In genomic region chr1:85629532-85629920, GRCh38 we compare ENCODE assay signal across 1 cellular context.
TF ChIP-seq lines count a peak whose summit lies in the region.

No MANE protein-coding gene starts in this region.

TF ChIP-seq in HepG2, 621 proteins besides CTCF, POLR2A, EP300 and RAD21 (continued from another document and continues in another):
- TF ChIP-seq, protein P1, sequence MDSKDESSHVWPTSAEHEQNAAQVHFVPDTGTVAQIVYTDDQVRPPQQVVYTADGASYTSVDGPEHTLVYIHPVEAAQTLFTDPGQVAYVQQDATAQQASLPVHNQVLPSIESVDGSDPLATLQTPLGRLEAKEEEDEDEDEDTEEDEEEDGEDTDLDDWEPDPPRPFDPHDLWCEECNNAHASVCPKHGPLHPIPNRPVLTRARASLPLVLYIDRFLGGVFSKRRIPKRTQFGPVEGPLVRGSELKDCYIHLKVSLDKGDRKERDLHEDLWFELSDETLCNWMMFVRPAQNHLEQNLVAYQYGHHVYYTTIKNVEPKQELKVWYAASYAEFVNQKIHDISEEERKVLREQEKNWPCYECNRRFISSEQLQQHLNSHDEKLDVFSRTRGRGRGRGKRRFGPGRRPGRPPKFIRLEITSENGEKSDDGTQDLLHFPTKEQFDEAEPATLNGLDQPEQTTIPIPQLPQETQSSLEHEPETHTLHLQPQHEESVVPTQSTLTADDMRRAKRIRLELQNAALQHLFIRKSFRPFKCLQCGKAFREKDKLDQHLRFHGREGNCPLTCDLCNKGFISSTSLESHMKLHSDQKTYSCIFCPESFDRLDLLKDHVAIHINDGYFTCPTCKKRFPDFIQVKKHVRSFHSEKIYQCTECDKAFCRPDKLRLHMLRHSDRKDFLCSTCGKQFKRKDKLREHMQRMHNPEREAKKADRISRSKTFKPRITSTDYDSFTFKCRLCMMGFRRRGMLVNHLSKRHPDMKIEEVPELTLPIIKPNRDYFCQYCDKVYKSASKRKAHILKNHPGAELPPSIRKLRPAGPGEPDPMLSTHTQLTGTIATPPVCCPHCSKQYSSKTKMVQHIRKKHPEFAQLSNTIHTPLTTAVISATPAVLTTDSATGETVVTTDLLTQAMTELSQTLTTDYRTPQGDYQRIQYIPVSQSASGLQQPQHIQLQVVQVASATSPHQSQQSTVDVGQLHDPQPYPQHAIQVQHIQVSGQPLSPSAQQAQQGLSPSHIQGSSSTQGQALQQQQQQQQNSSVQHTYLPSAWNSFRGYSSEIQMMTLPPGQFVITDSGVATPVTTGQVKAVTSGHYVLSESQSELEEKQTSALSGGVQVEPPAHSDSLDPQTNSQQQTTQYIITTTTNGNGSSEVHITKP (CRISPR knock-in tag; IDR thresholded peaks at IDR 0.05; ENCODE audit: low read depth): no peak
- TF ChIP-seq ZNF660 (CRISPR knock-in tag; IDR thresholded peaks at IDR 0.05; ENCODE audit: borderline replicate concordance, low read depth) (no peak), TGIF2 (CRISPR knock-in tag; IDR thresholded peaks at IDR 0.05) (no peak), RXRB (CRISPR knock-in tag; IDR thresholded peaks at IDR 0.05; ENCODE audit: borderline replicate concordance) (no peak; the same call in 1 of the 2 replicates), AGO2 (optimal IDR thresholded peaks at IDR 0.05; ENCODE audit: low read depth, low read length) (no peak), ZMYM4 (CRISPR knock-in tag; IDR thresholded peaks at IDR 0.05) (no peak), NFE2 (CRISPR knock-in tag; IDR thresholded peaks at IDR 0.05) (no peak), TBX3 (IDR thresholded peaks at IDR 0.05; ENCODE audit: borderline replicate concordance) (peak; percentile 71; the same call in 1 of the 2 replicates), NR2F2 (IDR thresholded peaks at IDR 0.05; ENCODE audit: borderline replicate concordance, low read depth) (peak; percentile 21; the same call in 1 of the 2 replicates), PRPF4 (IDR thresholded peaks at IDR 0.05; ENCODE audit: low read depth, low read length, poor library complexity, severe bottlenecking) (no peak), ZNF567 (CRISPR knock-in tag; IDR thresholded peaks at IDR 0.05; ENCODE audit: borderline replicate concordance) (no peak), NFE2L1 (CRISPR knock-in tag; IDR thresholded peaks at IDR 0.05; ENCODE audit: borderline replicate concordance) (no peak), SOX5 (CRISPR knock-in tag; IDR thresholded peaks at IDR 0.05; ENCODE audit: borderline replicate concordance) (peak; percentile 19; the same call in 1 of the 2 replicates), GZF1 (CRISPR knock-in tag; IDR thresholded peaks at IDR 0.05) (no peak), GPN1 (CRISPR knock-in tag; IDR thresholded peaks at IDR 0.05; ENCODE audit: borderline replicate concordance) (no peak), FOXO1 (CRISPR knock-in tag; IDR thresholded peaks at IDR 0.05) (no peak), MED13 (CRISPR knock-in tag; IDR thresholded peaks at IDR 0.05) (no peak), HIVEP1 (CRISPR knock-in tag; IDR thresholded peaks at IDR 0.05) (no peak), KLF6 (CRISPR knock-in tag; IDR thresholded peaks at IDR 0.05) (no peak), ZNF329 (CRISPR knock-in tag; IDR thresholded peaks at IDR 0.05; ENCODE audit: low read depth) (no peak), TRIM24 (CRISPR knock-in tag; IDR thresholded peaks at IDR 0.05) (no peak), GATAD2A (CRISPR knock-in tag; IDR thresholded peaks at IDR 0.05) (peak; percentile 51; the same call in 1 of the 2 replicates), LCORL (IDR thresholded peaks at IDR 0.05) (peak; percentile 47; the same call in 1 of the 2 replicates), LCORL (CRISPR knock-in tag; IDR thresholded peaks at IDR 0.05) (no peak), ZNF430 (CRISPR knock-in tag; IDR thresholded peaks at IDR 0.05) (no peak), ARID3A (IDR thresholded peaks at IDR 0.05; ENCODE audit: low read depth, low read length) (peak; percentile 77), SMAD3 (CRISPR knock-in tag; IDR thresholded peaks at IDR 0.05) (no peak), RERE (CRISPR knock-in tag; IDR thresholded peaks at IDR 0.05; ENCODE audit: low read depth) (no peak), EHMT2 (IDR thresholded peaks at IDR 0.05; ENCODE audit: borderline replicate concordance, low read depth, low read length) (peak; percentile 25; the same call in 1 of the 2 replicates), ZNF280B (CRISPR knock-in tag; IDR thresholded peaks at IDR 0.05; ENCODE audit: borderline replicate concordance) (no peak), SOX13 (IDR thresholded peaks at IDR 0.05) (no peak), SOX13 (CRISPR knock-in tag; conservative IDR thresholded peaks at IDR 0.05 in 1 of 2, IDR thresholded peaks at IDR 0.05 in 1 of 2) (peak in 1 of 2 experiments; percentile 35; a peak in 1 of 4 replicates), ZNF607 (CRISPR knock-in tag; IDR thresholded peaks at IDR 0.05; ENCODE audit: borderline replicate concordance) (0 out of 2 replicates have a peak, but pooled peaks have one; percentile 11), CEBPG (CRISPR knock-in tag; IDR thresholded peaks at IDR 0.05) (no peak), ZNF615 (CRISPR knock-in tag; IDR thresholded peaks at IDR 0.05; ENCODE audit: borderline replicate concordance) (no peak), PRMT3 (CRISPR knock-in tag; IDR thresholded peaks at IDR 0.05; ENCODE audit: borderline replicate concordance, low read depth) (no peak), MLLT10 (CRISPR knock-in tag; IDR thresholded peaks at IDR 0.05) (no peak), GTF3A (CRISPR knock-in tag; conservative IDR thresholded peaks at IDR 0.05) (no peak), ZNF780A (CRISPR knock-in tag; IDR thresholded peaks at IDR 0.05) (no peak), ZNF224 (CRISPR knock-in tag; IDR thresholded peaks at IDR 0.05) (no peak), RARG (CRISPR knock-in tag; IDR thresholded peaks at IDR 0.05; ENCODE audit: low read depth) (no peak), NKX3-1 (CRISPR knock-in tag; IDR thresholded peaks at IDR 0.05) (no peak), SALL1 (CRISPR knock-in tag; IDR thresholded peaks at IDR 0.05) (no peak), ZNF557 (CRISPR knock-in tag; IDR thresholded peaks at IDR 0.05) (no peak), ZNF546 (CRISPR knock-in tag; conservative IDR thresholded peaks at IDR 0.05) (no peak), MIXL1 (CRISPR knock-in tag; IDR thresholded peaks at IDR 0.05) (peak; percentile 28; the same call in 1 of the 2 replicates), NCOA2 (CRISPR knock-in tag; IDR thresholded peaks at IDR 0.05) (peak; percentile 36; the same call in 1 of the 2 replicates), FOXA1 (IDR thresholded peaks at IDR 0.05) (peak; percentile 78; the same call in 1 of the 2 replicates), FOXA1 (CRISPR knock-in tag; IDR thresholded peaks at IDR 0.05) (no peak), ZFP82 (CRISPR knock-in tag; IDR thresholded peaks at IDR 0.05; ENCODE audit: borderline replicate concordance) (0 out of 2 replicates have a peak, but pooled peaks have one; percentile 43)
- TF ChIP-seq, protein P2, sequence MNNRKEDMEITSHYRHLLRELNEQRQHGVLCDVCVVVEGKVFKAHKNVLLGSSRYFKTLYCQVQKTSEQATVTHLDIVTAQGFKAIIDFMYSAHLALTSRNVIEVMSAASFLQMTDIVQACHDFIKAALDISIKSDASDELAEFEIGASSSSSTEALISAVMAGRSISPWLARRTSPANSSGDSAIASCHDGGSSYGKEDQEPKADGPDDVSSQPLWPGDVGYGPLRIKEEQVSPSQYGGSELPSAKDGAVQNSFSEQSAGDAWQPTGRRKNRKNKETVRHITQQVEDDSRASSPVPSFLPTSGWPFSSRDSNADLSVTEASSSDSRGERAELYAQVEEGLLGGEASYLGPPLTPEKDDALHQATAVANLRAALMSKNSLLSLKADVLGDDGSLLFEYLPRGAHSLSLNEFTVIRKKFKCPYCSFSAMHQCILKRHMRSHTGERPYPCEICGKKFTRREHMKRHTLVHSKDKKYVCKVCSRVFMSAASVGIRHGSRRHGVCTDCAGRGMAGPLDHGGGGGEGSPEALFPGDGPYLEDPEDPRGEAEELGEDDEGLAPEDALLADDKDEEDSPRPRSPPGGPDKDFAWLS (CRISPR knock-in tag; IDR thresholded peaks at IDR 0.05; ENCODE audit: borderline replicate concordance): no peak
- TF ChIP-seq, protein P3, sequence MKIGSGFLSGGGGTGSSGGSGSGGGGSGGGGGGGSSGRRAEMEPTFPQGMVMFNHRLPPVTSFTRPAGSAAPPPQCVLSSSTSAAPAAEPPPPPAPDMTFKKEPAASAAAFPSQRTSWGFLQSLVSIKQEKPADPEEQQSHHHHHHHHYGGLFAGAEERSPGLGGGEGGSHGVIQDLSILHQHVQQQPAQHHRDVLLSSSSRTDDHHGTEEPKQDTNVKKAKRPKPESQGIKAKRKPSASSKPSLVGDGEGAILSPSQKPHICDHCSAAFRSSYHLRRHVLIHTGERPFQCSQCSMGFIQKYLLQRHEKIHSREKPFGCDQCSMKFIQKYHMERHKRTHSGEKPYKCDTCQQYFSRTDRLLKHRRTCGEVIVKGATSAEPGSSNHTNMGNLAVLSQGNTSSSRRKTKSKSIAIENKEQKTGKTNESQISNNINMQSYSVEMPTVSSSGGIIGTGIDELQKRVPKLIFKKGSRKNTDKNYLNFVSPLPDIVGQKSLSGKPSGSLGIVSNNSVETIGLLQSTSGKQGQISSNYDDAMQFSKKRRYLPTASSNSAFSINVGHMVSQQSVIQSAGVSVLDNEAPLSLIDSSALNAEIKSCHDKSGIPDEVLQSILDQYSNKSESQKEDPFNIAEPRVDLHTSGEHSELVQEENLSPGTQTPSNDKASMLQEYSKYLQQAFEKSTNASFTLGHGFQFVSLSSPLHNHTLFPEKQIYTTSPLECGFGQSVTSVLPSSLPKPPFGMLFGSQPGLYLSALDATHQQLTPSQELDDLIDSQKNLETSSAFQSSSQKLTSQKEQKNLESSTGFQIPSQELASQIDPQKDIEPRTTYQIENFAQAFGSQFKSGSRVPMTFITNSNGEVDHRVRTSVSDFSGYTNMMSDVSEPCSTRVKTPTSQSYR (CRISPR knock-in tag; IDR thresholded peaks at IDR 0.05; ENCODE audit: borderline replicate concordance): 0 out of 2 replicates have a peak, but pooled peaks have one; percentile 13
- TF ChIP-seq, protein P4, sequence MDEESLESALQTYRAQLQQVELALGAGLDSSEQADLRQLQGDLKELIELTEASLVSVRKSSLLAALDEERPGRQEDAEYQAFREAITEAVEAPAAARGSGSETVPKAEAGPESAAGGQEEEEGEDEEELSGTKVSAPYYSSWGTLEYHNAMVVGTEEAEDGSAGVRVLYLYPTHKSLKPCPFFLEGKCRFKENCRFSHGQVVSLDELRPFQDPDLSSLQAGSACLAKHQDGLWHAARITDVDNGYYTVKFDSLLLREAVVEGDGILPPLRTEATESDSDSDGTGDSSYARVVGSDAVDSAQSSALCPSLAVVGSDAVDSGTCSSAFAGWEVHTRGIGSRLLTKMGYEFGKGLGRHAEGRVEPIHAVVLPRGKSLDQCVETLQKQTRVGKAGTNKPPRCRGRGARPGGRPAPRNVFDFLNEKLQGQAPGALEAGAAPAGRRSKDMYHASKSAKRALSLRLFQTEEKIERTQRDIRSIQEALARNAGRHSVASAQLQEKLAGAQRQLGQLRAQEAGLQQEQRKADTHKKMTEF (CRISPR knock-in tag; IDR thresholded peaks at IDR 0.05): no peak
